ENCODE assay signal across 2 cellular contexts in genomic region chr9:83956288-83957028, GRCh38.
TF ChIP-seq lines count a peak whose summit lies in the region.

No MANE protein-coding gene starts in this region.

TF ChIP-seq in HEK293, 187 proteins besides CTCF, POLR2A, EP300 and RAD21 (continued from another document and continues in another):
- TF ChIP-seq ZNF280D (tag by site-specific recombination; IDR thresholded peaks at IDR 0.05) (no peak), ZNF639 (tag by site-specific recombination; IDR thresholded peaks at IDR 0.05) (no peak), ZSCAN4 (tag by site-specific recombination; IDR thresholded peaks at IDR 0.05) (no peak), GLIS2 (tag by site-specific recombination; IDR thresholded peaks at IDR 0.05) (no peak), ZNF664 (tag by site-specific recombination; IDR thresholded peaks at IDR 0.05) (no peak), ZXDB (tag by site-specific recombination; IDR thresholded peaks at IDR 0.05) (peak; percentile 92), ZBTB20 (tag by site-specific recombination; IDR thresholded peaks at IDR 0.05) (peak; percentile 24; the same call in 1 of the 2 replicates), ZBTB11 (tag by site-specific recombination; conservative IDR thresholded peaks at IDR 0.05; ENCODE audit: low read depth) (peak; percentile 91), ZNF341 (tag by site-specific recombination; IDR thresholded peaks at IDR 0.05; ENCODE audit: low read depth) (no peak), ZSCAN18 (tag by site-specific recombination; IDR thresholded peaks at IDR 0.05) (no peak), ZNF76 (tag by site-specific recombination; IDR thresholded peaks at IDR 0.05; ENCODE audit: borderline replicate concordance, low read depth) (no peak)

TF ChIP-seq in HepG2, 621 proteins besides CTCF, POLR2A, EP300 and RAD21 (continued from another document and continues in another):
- no peak for TF ChIP-seq XBP1 (CRISPR knock-in tag; IDR thresholded peaks at IDR 0.05)
- TF ChIP-seq GPBP1L1 (CRISPR knock-in tag; IDR thresholded peaks at IDR 0.05) = no peak
- TF ChIP-seq USF2 (IDR thresholded peaks at IDR 0.05; ENCODE audit: low read depth, low read length) = no peak
- TF ChIP-seq USF2 (CRISPR knock-in tag; IDR thresholded peaks at IDR 0.05; ENCODE audit: borderline replicate concordance) = peak; percentile 46; the same call in 1 of the 2 replicates
- peak; percentile 78 for TF ChIP-seq PITX1 (CRISPR knock-in tag; IDR thresholded peaks at IDR 0.05)
- no peak for TF ChIP-seq ZNF75D (CRISPR knock-in tag; IDR thresholded peaks at IDR 0.05; ENCODE audit: borderline replicate concordance)
- TF ChIP-seq PHF5A (CRISPR knock-in tag; IDR thresholded peaks at IDR 0.05; ENCODE audit: low read depth, unreplicated experiment) = no peak
- peak; percentile 65; the same call in 1 of the 2 replicates for TF ChIP-seq KLF6 (CRISPR knock-in tag; IDR thresholded peaks at IDR 0.05)
- TF ChIP-seq AHR (CRISPR knock-in tag; IDR thresholded peaks at IDR 0.05) = peak; percentile 53; the same call in 1 of the 2 replicates
- peak; percentile 45 for TF ChIP-seq JARID2 (CRISPR knock-in tag; IDR thresholded peaks at IDR 0.05; ENCODE audit: insufficient replicate concordance)
- TF ChIP-seq BHLHE40 (IDR thresholded peaks at IDR 0.05; ENCODE audit: low read length) = no peak
- TF ChIP-seq ZHX1 (CRISPR knock-in tag; IDR thresholded peaks at IDR 0.05; ENCODE audit: low read depth) = no peak
- TF ChIP-seq SAP130 (CRISPR knock-in tag; IDR thresholded peaks at IDR 0.05; ENCODE audit: low read depth) = peak; percentile 85
- TF ChIP-seq ZKSCAN1 (IDR thresholded peaks at IDR 0.05; ENCODE audit: low read length) = no peak
- TF ChIP-seq ZNF598 (CRISPR knock-in tag; IDR thresholded peaks at IDR 0.05; ENCODE audit: borderline replicate concordance) = peak; percentile 48; the same call in 1 of the 2 replicates
- TF ChIP-seq RORA (CRISPR knock-in tag; IDR thresholded peaks at IDR 0.05) = no peak
- TF ChIP-seq PRPF4 (IDR thresholded peaks at IDR 0.05; ENCODE audit: low read depth, low read length, poor library complexity, severe bottlenecking) = no peak
- TF ChIP-seq ISL2 (CRISPR knock-in tag; IDR thresholded peaks at IDR 0.05) = peak; percentile 71; the same call in 1 of the 2 replicates
- no peak for TF ChIP-seq HOXA7 (CRISPR knock-in tag; IDR thresholded peaks at IDR 0.05)
- TF ChIP-seq SNRNP70 (IDR thresholded peaks at IDR 0.05; ENCODE audit: low read depth, low read length) = no peak
- TF ChIP-seq MATR3 (CRISPR knock-in tag; IDR thresholded peaks at IDR 0.05) = no peak
- 0 out of 2 replicates have a peak, but pooled peaks have one; percentile 25 for TF ChIP-seq NAIF1 (CRISPR knock-in tag; IDR thresholded peaks at IDR 0.05; ENCODE audit: borderline replicate concordance)
- TF ChIP-seq SIX1 (CRISPR knock-in tag; IDR thresholded peaks at IDR 0.05; ENCODE audit: borderline replicate concordance) = no peak
- 0 out of 2 replicates have a peak, but pooled peaks have one; percentile 18 for TF ChIP-seq TSC22D2 (CRISPR knock-in tag; IDR thresholded peaks at IDR 0.05; ENCODE audit: borderline replicate concordance)
- TF ChIP-seq CEBPG (CRISPR knock-in tag; IDR thresholded peaks at IDR 0.05) = peak; percentile 63
- peak; percentile 56; the same call in 1 of the 2 replicates for TF ChIP-seq ZMYM2 (CRISPR knock-in tag; IDR thresholded peaks at IDR 0.05)
- peak; percentile 84 for TF ChIP-seq KMT2B (CRISPR knock-in tag; IDR thresholded peaks at IDR 0.05)
- peak; percentile 14; the same call in 1 of the 2 replicates for TF ChIP-seq CBFB (CRISPR knock-in tag; IDR thresholded peaks at IDR 0.05)
- TF ChIP-seq ZNF460 (CRISPR knock-in tag; IDR thresholded peaks at IDR 0.05; ENCODE audit: borderline replicate concordance) = no peak; the same call in 1 of the 2 replicates
- peak; percentile 69 for TF ChIP-seq IKZF5 (CRISPR knock-in tag; IDR thresholded peaks at IDR 0.05)
- TF ChIP-seq ZFP1 (CRISPR knock-in tag; IDR thresholded peaks at IDR 0.05) = no peak
- 0 out of 2 replicates have a peak, but pooled peaks have one; percentile 70 for TF ChIP-seq CENPBD1 (CRISPR knock-in tag; IDR thresholded peaks at IDR 0.05; ENCODE audit: borderline replicate concordance, low read depth)
- TF ChIP-seq ZNF816 (CRISPR knock-in tag; IDR thresholded peaks at IDR 0.05; ENCODE audit: borderline replicate concordance) = no peak
- TF ChIP-seq ZBTB7B (CRISPR knock-in tag; IDR thresholded peaks at IDR 0.05) = peak; percentile 92
- TF ChIP-seq ATF4 (CRISPR knock-in tag; IDR thresholded peaks at IDR 0.05) = peak in 1 of 2 experiments; percentile 80; a peak in 2 of 4 replicates
- peak; percentile 89 for TF ChIP-seq NCOR1 (IDR thresholded peaks at IDR 0.05; ENCODE audit: borderline replicate concordance, low read length)
- peak; percentile 26 for TF ChIP-seq PATZ1 (CRISPR knock-in tag; IDR thresholded peaks at IDR 0.05)
- TF ChIP-seq NFIC (IDR thresholded peaks at IDR 0.05; ENCODE audit: low read length) = peak; percentile 47; the same call in 1 of the 2 replicates
- no peak for TF ChIP-seq ZNF549 (CRISPR knock-in tag; IDR thresholded peaks at IDR 0.05)
- TF ChIP-seq WIZ (CRISPR knock-in tag; IDR thresholded peaks at IDR 0.05) = 0 out of 2 replicates have a peak, but pooled peaks have one; percentile 82
- peak; percentile 81 for TF ChIP-seq DR1 (CRISPR knock-in tag; IDR thresholded peaks at IDR 0.05)
- 0 out of 2 replicates have a peak, but pooled peaks have one; percentile 64 for TF ChIP-seq ZNF235 (CRISPR knock-in tag; IDR thresholded peaks at IDR 0.05; ENCODE audit: borderline replicate concordance)
- TF ChIP-seq MLX (CRISPR knock-in tag; IDR thresholded peaks at IDR 0.05) = no peak; the same call in 1 of the 2 replicates
- no peak for TF ChIP-seq SUZ12 (IDR thresholded peaks at IDR 0.05; ENCODE audit: low read depth, low read length)
- 0 out of 2 replicates have a peak, but pooled peaks have one; percentile 21 for TF ChIP-seq HBP1 (CRISPR knock-in tag; IDR thresholded peaks at IDR 0.05; ENCODE audit: low read depth)
- TF ChIP-seq KLF15 (CRISPR knock-in tag; IDR thresholded peaks at IDR 0.05; ENCODE audit: borderline replicate concordance) = peak; percentile 75; the same call in 1 of the 2 replicates
- no peak for TF ChIP-seq ZKSCAN8 (CRISPR knock-in tag; IDR thresholded peaks at IDR 0.05; ENCODE audit: borderline replicate concordance)
- peak; percentile 23 for TF ChIP-seq YY1 (IDR thresholded peaks at IDR 0.05; ENCODE audit: insufficient read depth, insufficient replicate concordance, low read depth, low read length)
- TF ChIP-seq ZNF180 (CRISPR knock-in tag; IDR thresholded peaks at IDR 0.05; ENCODE audit: borderline replicate concordance, low read depth) = 0 out of 2 replicates have a peak, but pooled peaks have one; percentile 18
- peak; percentile 76; the same call in 1 of the 2 replicates for TF ChIP-seq DRAP1 (CRISPR knock-in tag; IDR thresholded peaks at IDR 0.05)
